ENCODE assay signal across 16 cellular contexts in genomic region chr13:107295391-107296157, GRCh38.
A peak's percentile ranks its signal among the peaks of the same experiment; 100 is the strongest.
DNase-seq lines count a peak whose midpoint lies in the region; ATAC-seq and TF ChIP-seq lines count a peak whose summit lies in the region.
"Had no signal": no experiment of that assay in that cellular context is flagged by ENCODE, and none has a peak within 500 bp of the region (broad histone marks: within the 10 kb centered on the region; RNA-seq: fewer than 3 reads in every experiment).

No MANE protein-coding gene starts in this region.

- H2AFZ ChIP-seq in SK-N-SH (ENCODE audit: low read depth) (no peak overlapping the region), GM23338 (no peak overlapping the region)

- POLR2A ChIA-PET in SK-N-SH (lab: Yijun Ruan, JAX) = no interaction called here

- 66% methylated on average over 3 of the region's 3 CpGs for WGBS in SK-N-SH (ENCODE audit: low lambda C conversion rate)
- 74 to 84% (median 78%) methylated on average over 3 of the region's 3 CpGs for WGBS in ovary, 3 donors

- H3K9me2 ChIP-seq in SK-N-SH (no peaks in the 10 kb centered on the region), GM23338 (ENCODE audit: insufficient read depth) (no peaks in the 10 kb centered on the region)

- no peaks in the 10 kb centered on the region for H3K36me3 ChIP-seq in SK-N-SH (replicated peaks in 1 of 2; ENCODE audit: control insufficient read depth in 1 of 2, insufficient read depth in 2 of 2, low read length in 1 of 2)
- H3K36me3 ChIP-seq in ovary = no peaks in the 10 kb centered on the region
- H3K36me3 ChIP-seq in GM23338 (ENCODE audit: insufficient read depth) = no peaks in the 10 kb centered on the region
- H3K36me3 ChIP-seq: BLaER1 treated with 17β-estradiol and CSF1 and Interleukin-3, amounts not matched to agents 10 nM and 100 nM had no signal

- TF ChIP-seq RAD21 in SK-N-SH (IDR thresholded peaks at IDR 0.05; ENCODE audit: low read length) = no peak

- no peaks in the 10 kb centered on the region; a peak in 2 of 4 replicates for H3K4me1 ChIP-seq in SK-N-SH (ENCODE audit: control insufficient read depth in 1 of 2, insufficient read depth in 2 of 2, low read depth in 1 of 2, low read length in 1 of 2)
- no peaks in the 10 kb centered on the region for H3K4me1 ChIP-seq in ovary (ENCODE audit: insufficient read depth)
- H3K4me1 ChIP-seq in GM23338 (ENCODE audit: insufficient read depth) = no peaks in the 10 kb centered on the region
- H3K4me1 ChIP-seq: BLaER1 treated with 17β-estradiol and CSF1 and Interleukin-3, amounts not matched to agents 10 nM and 100 nM had no signal

- H3K4me1 Mint-ChIP-seq in GM23338 = peaks cover 5% of the 10 kb centered on the region; the same call in 1 of the 3 replicates
- H3K4me1 Mint-ChIP-seq: B cell, H9 had no signal

- CTCF ChIA-PET in SK-N-SH (lab: Yijun Ruan, JAX) = interaction anchor here (0.9 to 2.0 kb wide), 3 partner anchors 844 to 860 kb away, joined by 3 to 4 read pairs (median 3); no protein-coding TSS in a partner anchor

- H3K9ac ChIP-seq in SK-N-SH = no peak overlapping the region
- H3K9ac ChIP-seq: BLaER1 treated with 17β-estradiol and CSF1 and Interleukin-3, amounts not matched to agents 10 nM and 100 nM had no signal

- H3K27ac ChIP-seq in SK-N-SH (ENCODE audit: low read depth in 2 of 2, low read length in 1 of 2) = peak overlapping the region in 1 of 2 experiments; percentile 64; a peak in 1 of 4 replicates
- H3K27ac ChIP-seq in ovary = no peak overlapping the region
- H3K27ac ChIP-seq in GM23338 (ENCODE audit: low read depth) = no peak overlapping the region
- H3K27ac ChIP-seq: 22Rv1; BLaER1 treated with 17β-estradiol and CSF1 and Interleukin-3, amounts not matched to agents 10 nM and 100 nM had no signal

- ATAC-seq in GM23338 = no peak
- ATAC-seq in HG02642 (IDR thresholded peaks at IDR 0.05; ENCODE audit: poor library complexity, unreplicated experiment) = no peak
- ATAC-seq: CD8-positive, alpha-beta T cell had no signal

- no peak overlapping the region for H3K27ac Mint-ChIP-seq in GM23338
- H3K27ac Mint-ChIP-seq: B cell; CD8-positive, alpha-beta T cell; H9 had no signal

- H3K79me2 ChIP-seq in SK-N-SH (ENCODE audit: insufficient read depth) = 0 out of 2 replicates have a peak, but pooled peaks cover 4% of the 10 kb centered on the region
- no peaks in the 10 kb centered on the region for H3K79me2 ChIP-seq in GM23338 (replicated peaks; ENCODE audit: insufficient read depth)

- no peaks in the 10 kb centered on the region for H4K20me1 ChIP-seq in SK-N-SH (ENCODE audit: insufficient read depth)
- H4K20me1 ChIP-seq in GM23338 (replicated peaks; ENCODE audit: insufficient read depth) = no peaks in the 10 kb centered on the region
- H4K20me1 ChIP-seq: BLaER1 treated with 17β-estradiol and CSF1 and Interleukin-3, amounts not matched to agents 10 nM and 100 nM had no signal

- no peaks in the 10 kb centered on the region for H3K27me3 ChIP-seq in SK-N-SH (ENCODE audit: insufficient read depth)
- no peaks in the 10 kb centered on the region for H3K27me3 ChIP-seq in ovary
- H3K27me3 ChIP-seq in GM23338 (ENCODE audit: insufficient read depth) = no peaks in the 10 kb centered on the region
- H3K27me3 ChIP-seq: BLaER1 treated with 17β-estradiol and CSF1 and Interleukin-3, amounts not matched to agents 10 nM and 100 nM had no signal

- no peak for TF ChIP-seq POLR2A in ovary (IDR thresholded peaks at IDR 0.05)

- DNase-seq in AG10803 (ENCODE audit: low read depth) (peak; percentile 61), SK-N-SH (no peak), dedifferentiated amniotic fluid mesenchymal stem cell (ENCODE audit: extremely low spot score) (peak; percentile 30), fibroblast of the aortic adventitia (ENCODE audit: low read depth) (peak; percentile 18), ovary (no peak), GM23338 (ENCODE audit: low spot score) (no peak), A172 (ENCODE audit: low spot score) (no peak)
- DNase-seq: Calu3; CD8-positive, alpha-beta T cell; DMS79 treated with DMSO at 0.1 percent for 48 hours; GF-D8; H9 had no signal

- H3K4me2 ChIP-seq in SK-N-SH = no peak overlapping the region
- no peak overlapping the region for H3K4me2 ChIP-seq in GM23338
- H3K4me2 ChIP-seq: BLaER1 treated with 17β-estradiol and CSF1 and Interleukin-3, amounts not matched to agents 10 nM and 100 nM had no signal

- no peaks in the 10 kb centered on the region for H3K36me3 Mint-ChIP-seq in GM23338 (ENCODE audit: low read depth)
- H3K36me3 Mint-ChIP-seq: CD8-positive, alpha-beta T cell had no signal

- no peak overlapping the region for H3K4me3 Mint-ChIP-seq in GM23338
- H3K4me3 Mint-ChIP-seq: B cell; CD8-positive, alpha-beta T cell; H9 had no signal

- intact Hi-C loops in ovary (cut with DNase I) = no loop called here

- H3K4me3 ChIP-seq in AG10803 (ENCODE audit: low read length) = no peak overlapping the region
- H3K4me3 ChIP-seq in SK-N-SH (ENCODE audit: low read depth in 2 of 2, low read length in 1 of 2) = no peak overlapping the region
- no peak overlapping the region for H3K4me3 ChIP-seq in fibroblast of the aortic adventitia (ENCODE audit: low read depth, low read length)
- no peak overlapping the region for H3K4me3 ChIP-seq in ovary
- no peak overlapping the region for H3K4me3 ChIP-seq in GM23338
- H3K4me3 ChIP-seq: BLaER1 treated with 17β-estradiol and CSF1 and Interleukin-3, amounts not matched to agents 10 nM and 100 nM had no signal

- peaks cover 6% of the 10 kb centered on the region; the same call in 1 of the 3 replicates for H3K9me3 Mint-ChIP-seq in GM23338
- H3K9me3 Mint-ChIP-seq: H9 had no signal

- H3F3A ChIP-seq in SK-N-SH (replicated peaks; ENCODE audit: insufficient read depth) (peaks cover 8% of the 10 kb centered on the region), GM23338 (replicated peaks; ENCODE audit: low read depth) (no peaks in the 10 kb centered on the region)

- no peaks in the 10 kb centered on the region for H3K27me3 Mint-ChIP-seq in GM23338 (ENCODE audit: insufficient read depth, low read depth, poor library complexity)
- H3K27me3 Mint-ChIP-seq: B cell had no signal

- TF ChIP-seq CTCF in AG10803 (conservative IDR thresholded peaks at IDR 0.05; ENCODE audit: low read length) (no peak), SK-N-SH (IDR thresholded peaks at IDR 0.05) (no peak), fibroblast of the aortic adventitia (IDR thresholded peaks at IDR 0.05; ENCODE audit: insufficient read depth, low read length) (no peak), ovary (IDR thresholded peaks at IDR 0.05) (no peak), GM23338 (conservative IDR thresholded peaks at IDR 0.05; ENCODE audit: low read depth in 2 of 2) (no peak)

- H3K9me3 ChIP-seq in SK-N-SH (no peaks in the 10 kb centered on the region), ovary (no peaks in the 10 kb centered on the region)
- H3K9me3 ChIP-seq: BLaER1 treated with 17β-estradiol and CSF1 and Interleukin-3, amounts not matched to agents 10 nM and 100 nM had no signal

- peak in 1 of 2 experiments; percentile 31; a peak in 1 of 4 replicates for TF ChIP-seq EP300 in SK-N-SH (IDR thresholded peaks at IDR 0.05; ENCODE audit: borderline replicate concordance in 1 of 2, low read depth in 1 of 2, low read length in 1 of 2)
- no peak for TF ChIP-seq EP300 in ovary (IDR thresholded peaks at IDR 0.05)

TF ChIP-seq in SK-N-SH, 30 proteins besides CTCF, POLR2A, EP300 and RAD21 (continues in another document):
- no peak for TF ChIP-seq ELF1 (IDR thresholded peaks at IDR 0.05)
- no peak for TF ChIP-seq EZH2phosphoT487 (IDR thresholded peaks at IDR 0.05; ENCODE audit: borderline replicate concordance, low read depth)
- TF ChIP-seq SMC3 (IDR thresholded peaks at IDR 0.05; ENCODE audit: low read depth, low read length) = no peak
- no peak for TF ChIP-seq USF1 (IDR thresholded peaks at IDR 0.05; ENCODE audit: borderline replicate concordance, low read depth)
- 0 out of 2 replicates have a peak, but pooled peaks have one; percentile 13 for TF ChIP-seq JUND (IDR thresholded peaks at IDR 0.05)
- TF ChIP-seq POLR2AphosphoS5 (IDR thresholded peaks at IDR 0.05; ENCODE audit: low read depth, low read length) = no peak
- no peak for TF ChIP-seq TEAD4 (IDR thresholded peaks at IDR 0.05; ENCODE audit: borderline replicate concordance, insufficient read depth)
- TF ChIP-seq FOXJ3 (CRISPR knock-in tag; IDR thresholded peaks at IDR 0.05) = no peak

Comparison
In these comparisons a context has a peak if more than half of its experiments do, and no peak if none do; other contexts are left out.
1. DNase-seq: peak in AG10803 (single experiment), dedifferentiated amniotic fluid mesenchymal stem cell (single experiment) and fibroblast of the aortic adventitia (single experiment); none in SK-N-SH (single experiment), ovary (0 of 5), GM23338 (single experiment) and A172 (single experiment).